1 cellular context compared by ENCODE assay signal in genomic region chr19:427721-428120, GRCh38.
TF ChIP-seq lines count a peak whose summit lies in the region.

No MANE protein-coding gene starts in this region.

TF ChIP-seq in H1, 55 proteins besides CTCF, POLR2A, EP300 and RAD21:
- TF ChIP-seq MAX (IDR thresholded peaks at IDR 0.05) = peak; percentile 66
